ENCODE assay signal across 8 cellular contexts in genomic region chr3:183636221-183637105, GRCh38. TPM values are rescaled to one million over a fixed set of nuclear protein-coding genes. Genes with fewer than 3 reads are reported as not detected.
DNase-seq lines count a peak whose midpoint lies in the region; ATAC-seq and TF ChIP-seq lines count a peak whose summit lies in the region.

No MANE protein-coding gene starts in this region.

- intact Hi-C loops in prostate gland (cut with DNase I) = loop anchor here (5.0 to 10.0 kb wide), 3 partner anchors 61 to 162 kb away; partner anchors contain the start of gene YEATS2

- H3K4me1 ChIP-seq in right atrium auricular region = peaks cover 0 to 31% of the 10 kb centered on the region in 2 donors
- H3K4me1 ChIP-seq in prostate gland (replicated peaks) = peaks cover 3% of the 10 kb centered on the region
- peaks cover 2% of the 10 kb centered on the region for H3K4me1 ChIP-seq in urinary bladder (ENCODE audit: insufficient read depth)

- peak overlapping the region; percentile 99 to 100 for H3K27ac ChIP-seq in right atrium auricular region
- peak overlapping the region; percentile 98 to 100 for H3K27ac ChIP-seq in prostate gland
- peak overlapping the region; percentile 100 for H3K27ac ChIP-seq in urinary bladder (ENCODE audit: low read depth)

- DNase-seq in NCI-H187 (lab: John Stamatoyannopoulos, UW) = peak; percentile 74 to 92
- peak; percentile 78 to 97 (median 91) for DNase-seq in T-helper 2 cell
- peak; percentile 63 to 98 (median 94) for DNase-seq in anterior cingulate cortex (lab: John Stamatoyannopoulos, UW)
- DNase-seq in right atrium auricular region (ENCODE audit: low spot score) = peak; percentile 97
- DNase-seq in prostate gland (ENCODE audit: low spot score) = peak; percentile 97

- peak overlapping the region; percentile 96 to 100 for H3K4me3 ChIP-seq in right atrium auricular region
- peak overlapping the region; percentile 91 to 95 for H3K4me3 ChIP-seq in prostate gland
- peak overlapping the region; percentile 99 for H3K4me3 ChIP-seq in urinary bladder (ENCODE audit: low read depth, low read length)

- no peaks in the 10 kb centered on the region for H3K36me3 ChIP-seq in right atrium auricular region
- H3K36me3 ChIP-seq in prostate gland = no peaks in the 10 kb centered on the region
- H3K36me3 ChIP-seq in urinary bladder (ENCODE audit: insufficient read depth) = no peaks in the 10 kb centered on the region

- TF ChIP-seq CTCF in right atrium auricular region (IDR thresholded peaks at IDR 0.05) (peak in 1 of 2 donors; percentile 16), prostate gland (IDR thresholded peaks at IDR 0.05) (peak in 2 of 4 experiments; percentile 13 to 22)

- ATAC-seq in GM18502 (IDR thresholded peaks at IDR 0.05; ENCODE audit: poor library complexity, unreplicated experiment) (peak; percentile 83), HG02943 (IDR thresholded peaks at IDR 0.05; ENCODE audit: low read depth, unreplicated experiment) (peak; percentile 81)

- peak; percentile 79 for TF ChIP-seq POLR2A in prostate gland (IDR thresholded peaks at IDR 0.05)

- WGBS in prostate gland = under 1% methylated on average over 76 of the region's 84 CpGs
- WGBS in urinary bladder = under 1% methylated on average over 84 of the region's 84 CpGs

- H3K27me3 ChIP-seq in right atrium auricular region (no peaks in the 10 kb centered on the region), prostate gland (replicated peaks; ENCODE audit: insufficient read depth) (no peaks in the 10 kb centered on the region)

- H3K9me3 ChIP-seq in right atrium auricular region (no peaks in the 10 kb centered on the region), prostate gland (no peaks in the 10 kb centered on the region)

RNA-seq across cellular contexts. Expression of gene KLHL24, which starts 1.0 kb away (rescaled TPM):
- total RNA-seq in right atrium auricular region = 100 to 1,000 TPM; 135 to 210 TPM
- total RNA-seq in prostate gland = 10 to 100 TPM; 69.5 to 79.2 TPM
- total RNA-seq in urinary bladder = 111 TPM
- 16.2 TPM for polyA plus RNA-seq in urinary bladder

Comparison
In these comparisons a context has a peak if more than half of its experiments do, and no peak if none do; other contexts are left out.
1. Peak in every context shown above with its lines: DNase-seq, ATAC-seq, H3K4me3 ChIP-seq and H3K27ac ChIP-seq.